8 cellular contexts compared by ENCODE assay signal in the genomic region with DNA sequence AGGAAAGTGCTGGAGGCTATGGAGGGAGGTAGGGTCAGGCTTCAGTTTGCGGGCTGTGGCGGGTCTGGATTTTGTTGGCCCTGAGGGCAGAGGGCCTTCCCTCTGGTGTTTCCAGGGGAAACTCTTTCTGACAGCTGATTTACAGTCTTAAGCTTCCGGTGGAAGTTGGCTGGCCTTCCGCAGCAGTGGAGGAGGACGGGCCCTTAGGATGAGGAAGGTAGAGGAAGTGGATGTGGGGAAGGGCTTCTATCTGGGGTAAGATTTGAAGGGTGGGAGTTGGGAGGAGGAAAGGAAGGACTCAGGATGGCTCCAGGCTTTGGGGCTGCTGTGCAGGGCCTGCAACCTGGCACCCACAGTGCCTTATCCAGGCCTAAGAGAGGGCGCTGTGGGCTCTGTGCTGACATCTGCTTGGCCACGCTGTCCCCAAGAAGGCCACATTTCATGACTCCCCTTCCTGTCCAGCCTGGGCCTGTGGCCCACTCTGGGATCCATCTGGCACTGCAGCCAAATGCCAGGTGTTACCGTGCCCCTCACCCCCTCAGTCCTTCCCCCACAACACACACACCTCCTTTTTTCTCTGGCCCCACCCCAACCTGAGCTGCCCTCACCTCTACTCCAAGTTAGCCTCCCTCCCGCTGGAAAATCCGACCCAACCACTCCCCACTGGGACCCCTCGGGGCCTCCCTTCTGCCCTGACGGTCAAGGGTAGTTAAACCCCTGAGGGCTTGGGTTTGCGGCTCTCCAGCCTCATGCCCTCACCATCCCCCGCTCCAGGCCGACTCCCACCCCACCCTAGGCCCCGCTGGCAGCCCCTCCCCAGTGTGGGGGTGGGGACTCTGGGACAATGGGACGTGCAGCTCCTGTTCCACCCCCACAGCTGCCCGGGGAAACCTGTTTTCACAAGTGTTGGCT. TPM values are rescaled to one million over a fixed set of nuclear protein-coding genes. Genes with fewer than 3 reads are reported as not detected.
DNase-seq lines count a peak whose midpoint lies in the region; ATAC-seq and TF ChIP-seq lines count a peak whose summit lies in the region.

No MANE protein-coding gene starts in this region.

- POLR2A ChIA-PET in PC-3 (lab: Charles Lee; ENCODE audit: unreplicated experiment) = no interaction called here

- no peak for TF ChIP-seq POLR2A in gastrocnemius medialis (IDR thresholded peaks at IDR 0.05)

- no peaks in the 10 kb centered on the region for H3K27me3 ChIP-seq in PC-3 (ENCODE audit: low read length)
- no peaks in the 10 kb centered on the region for H3K27me3 ChIP-seq in right atrium auricular region
- H3K27me3 ChIP-seq in gastrocnemius medialis = no peaks in the 10 kb centered on the region

- intact Hi-C loops in PC-3 (cut with micrococcal nuclease) (no loop called here), gastrocnemius medialis (cut with DNase I; ENCODE audit: low total_unique reads) (no loop called here)

- ATAC-seq in PC-3 = peak; percentile 9; the same call in 1 of the 2 replicates
- ATAC-seq in gastrocnemius medialis = no peak
- ATAC-seq in GM19328 (IDR thresholded peaks at IDR 0.05; ENCODE audit: unreplicated experiment) = no peak
- ATAC-seq in omental fat pad (ENCODE audit: low FRiP score) = no peak

- TF ChIP-seq CTCF in PC-3 (conservative IDR thresholded peaks at IDR 0.05; ENCODE audit: low read depth, low read length) = no peak
- TF ChIP-seq CTCF in right atrium auricular region (IDR thresholded peaks at IDR 0.05) = peak in 1 of 2 donors; percentile 25
- TF ChIP-seq CTCF in gastrocnemius medialis (IDR thresholded peaks at IDR 0.05 in 4 of 5, conservative IDR thresholded peaks at IDR 0.05 in 1 of 5) = no peak
- no peak for TF ChIP-seq CTCF in GM10266 (IDR thresholded peaks at IDR 0.05; ENCODE audit: control insufficient read depth, insufficient read depth, low read depth, missing control alignments)
- no peak for TF ChIP-seq CTCF in omental fat pad (IDR thresholded peaks at IDR 0.05)

- H3K4me2 ChIP-seq in PC-3 (ENCODE audit: low read length) = peak overlapping the region; percentile 47

- H3K4me1 ChIP-seq in PC-3 (ENCODE audit: insufficient read depth, low read length) (peaks cover 28% of the 10 kb centered on the region), right atrium auricular region (peaks cover 0 to 27% of the 10 kb centered on the region in 2 donors), gastrocnemius medialis (peaks cover 0 to 3% of the 10 kb centered on the region in 2 donors)

- H2AFZ ChIP-seq in PC-3 (ENCODE audit: low read length) = peak overlapping the region; percentile 56

- H3K36me3 ChIP-seq in PC-3 (ENCODE audit: low read depth, low read length) (no peaks in the 10 kb centered on the region), right atrium auricular region (no peaks in the 10 kb centered on the region), gastrocnemius medialis (no peaks in the 10 kb centered on the region)

- no peaks in the 10 kb centered on the region for H3K9me2 ChIP-seq in PC-3 (replicated peaks; ENCODE audit: low read length)

- H3K27ac ChIP-seq in PC-3 (ENCODE audit: low read length) (peak overlapping the region; percentile 40), right atrium auricular region (peak overlapping the region; percentile 53 to 69), gastrocnemius medialis (peak overlapping the region in 3 of 4 donors; percentile 12 to 65 (median 43))

- BruUV-seq in PC-3 (replicated peaks; lab: Mats Ljungman, UMichigan) = no TSS peak

- H3K79me2 ChIP-seq in PC-3 (ENCODE audit: low read length) = no peaks in the 10 kb centered on the region

- no peaks in the 10 kb centered on the region for H4K20me1 ChIP-seq in PC-3 (ENCODE audit: low read length)

- H3K9me3 ChIP-seq in PC-3 (ENCODE audit: low read length) = no peaks in the 10 kb centered on the region
- H3K9me3 ChIP-seq in right atrium auricular region = no peaks in the 10 kb centered on the region
- no peaks in the 10 kb centered on the region for H3K9me3 ChIP-seq in gastrocnemius medialis

- TF ChIP-seq RAD21 in Ishikawa (IDR thresholded peaks at IDR 0.05; ENCODE audit: low read depth) = peak; percentile 22; the same call in 1 of the 2 replicates

- H3F3A ChIP-seq in PC-3 (ENCODE audit: low read length, unreplicated experiment) = no peaks in the 10 kb centered on the region

- no peak overlapping the region; the same call in 1 of the 2 replicates for H3K9ac ChIP-seq in PC-3 (ENCODE audit: low read length)

- H3K4me3 ChIP-seq in PC-3 (ENCODE audit: low read length) (no peak overlapping the region), right atrium auricular region (no peak overlapping the region), gastrocnemius medialis (no peak overlapping the region)

- in situ Hi-C loops in gastrocnemius medialis (cut with MboI; ENCODE audit: low sequenced_read_pairs in 4 of 4) = no loop called here

- TF ChIP-seq EP300 in Ishikawa (IDR thresholded peaks at IDR 0.05; ENCODE audit: borderline replicate concordance) = no peak

- DNase-seq in PC-3 = peak; percentile 59
- no peak for DNase-seq in right atrium auricular region (ENCODE audit: low spot score)
- DNase-seq in gastrocnemius medialis = no peak
- DNase-seq in COLO829 (ENCODE audit: low spot score) = no peak
- no peak for DNase-seq in GM10266 (ENCODE audit: extremely low spot score)
- DNase-seq in omental fat pad (ENCODE audit: low spot score) = no peak

- CTCF ChIA-PET in PC-3 (lab: Charles Lee) = no interaction called here

TF ChIP-seq in Ishikawa, 13 proteins besides CTCF, POLR2A, EP300 and RAD21:
- TF ChIP-seq, protein P1, sequence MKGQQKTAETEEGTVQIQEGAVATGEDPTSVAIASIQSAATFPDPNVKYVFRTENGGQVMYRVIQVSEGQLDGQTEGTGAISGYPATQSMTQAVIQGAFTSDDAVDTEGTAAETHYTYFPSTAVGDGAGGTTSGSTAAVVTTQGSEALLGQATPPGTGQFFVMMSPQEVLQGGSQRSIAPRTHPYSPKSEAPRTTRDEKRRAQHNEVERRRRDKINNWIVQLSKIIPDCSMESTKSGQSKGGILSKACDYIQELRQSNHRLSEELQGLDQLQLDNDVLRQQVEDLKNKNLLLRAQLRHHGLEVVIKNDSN (IDR thresholded peaks at IDR 0.05) = no peak
- TF ChIP-seq EGR1 (IDR thresholded peaks at IDR 0.05) (peak; percentile 91), ZBTB7A (IDR thresholded peaks at IDR 0.05; ENCODE audit: low read depth) (peak; percentile 94), TCF12 (IDR thresholded peaks at IDR 0.05; ENCODE audit: low read depth) (peak; percentile 81), NFIC (IDR thresholded peaks at IDR 0.05) (peak; percentile 71)
- TF ChIP-seq, protein P2, sequence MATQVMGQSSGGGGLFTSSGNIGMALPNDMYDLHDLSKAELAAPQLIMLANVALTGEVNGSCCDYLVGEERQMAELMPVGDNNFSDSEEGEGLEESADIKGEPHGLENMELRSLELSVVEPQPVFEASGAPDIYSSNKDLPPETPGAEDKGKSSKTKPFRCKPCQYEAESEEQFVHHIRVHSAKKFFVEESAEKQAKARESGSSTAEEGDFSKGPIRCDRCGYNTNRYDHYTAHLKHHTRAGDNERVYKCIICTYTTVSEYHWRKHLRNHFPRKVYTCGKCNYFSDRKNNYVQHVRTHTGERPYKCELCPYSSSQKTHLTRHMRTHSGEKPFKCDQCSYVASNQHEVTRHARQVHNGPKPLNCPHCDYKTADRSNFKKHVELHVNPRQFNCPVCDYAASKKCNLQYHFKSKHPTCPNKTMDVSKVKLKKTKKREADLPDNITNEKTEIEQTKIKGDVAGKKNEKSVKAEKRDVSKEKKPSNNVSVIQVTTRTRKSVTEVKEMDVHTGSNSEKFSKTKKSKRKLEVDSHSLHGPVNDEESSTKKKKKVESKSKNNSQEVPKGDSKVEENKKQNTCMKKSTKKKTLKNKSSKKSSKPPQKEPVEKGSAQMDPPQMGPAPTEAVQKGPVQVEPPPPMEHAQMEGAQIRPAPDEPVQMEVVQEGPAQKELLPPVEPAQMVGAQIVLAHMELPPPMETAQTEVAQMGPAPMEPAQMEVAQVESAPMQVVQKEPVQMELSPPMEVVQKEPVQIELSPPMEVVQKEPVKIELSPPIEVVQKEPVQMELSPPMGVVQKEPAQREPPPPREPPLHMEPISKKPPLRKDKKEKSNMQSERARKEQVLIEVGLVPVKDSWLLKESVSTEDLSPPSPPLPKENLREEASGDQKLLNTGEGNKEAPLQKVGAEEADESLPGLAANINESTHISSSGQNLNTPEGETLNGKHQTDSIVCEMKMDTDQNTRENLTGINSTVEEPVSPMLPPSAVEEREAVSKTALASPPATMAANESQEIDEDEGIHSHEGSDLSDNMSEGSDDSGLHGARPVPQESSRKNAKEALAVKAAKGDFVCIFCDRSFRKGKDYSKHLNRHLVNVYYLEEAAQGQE (IDR thresholded peaks at IDR 0.05; ENCODE audit: low read depth) = no peak

RNA-seq across cellular contexts. Expression of a gene that starts 7.7 kb away (rescaled TPM):
- total RNA-seq in PC-3 (2014; rRNA removed) (13.0 and 16.4 TPM in 2 replicates), right atrium auricular region (10 to 100 TPM; 45.7 to 47.8 TPM), gastrocnemius medialis (10 to 100 TPM; 10.4 to 24.6 (median 11.8) TPM), omental fat pad (10 to 100 TPM in 3 of 4 donors, 1 to 10 TPM in 1; 9.7 to 31.1 (median 15.0) TPM)
